In the genomic region with DNA sequence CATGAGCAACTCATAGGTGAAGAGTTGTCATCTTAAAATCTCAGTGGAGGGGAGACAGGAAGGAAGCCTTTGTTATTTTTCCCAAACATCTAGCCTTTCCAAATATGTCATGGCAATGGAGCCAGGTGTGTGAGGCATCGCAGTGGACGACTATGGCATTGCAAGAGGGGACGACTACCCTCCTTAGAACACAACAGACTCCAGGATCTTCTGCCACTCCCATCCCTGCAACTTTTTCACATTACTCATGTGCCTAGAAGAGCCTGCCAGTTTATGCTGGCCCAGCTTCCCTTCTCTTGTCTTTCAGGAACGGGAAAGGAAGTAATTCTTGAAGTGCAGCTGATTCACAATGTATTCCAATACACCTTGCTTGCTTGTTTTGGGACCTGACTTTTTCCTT, we compare ENCODE assay signal across 20 cellular contexts.
"Had no signal": no experiment of that assay in that cellular context is flagged by ENCODE, and none has a peak within 500 bp of the region (broad histone marks: within the 10 kb centered on the region; RNA-seq: fewer than 3 reads in every experiment).

No MANE protein-coding gene starts in this region.

- ATAC-seq: activated CD4-positive, CD25-positive, alpha-beta regulatory T cell treated with anti-CD3 and anti-CD28 coated beads, Interleukin-2, amount 50 U/mL, for 24 hours; activated CD8-positive, alpha-beta T cell treated with anti-CD3 and anti-CD28 coated beads, Interleukin-2, amount 10 ng/mL, durations not matched to agents 7 days and 5 days; activated T-cell treated with anti-CD3 and anti-CD28 coated beads, Interleukin-2, amount 50 U/mL, for 4 hours; body of pancreas; psoas muscle; right cardiac atrium had no signal

- H3K4me1 Mint-ChIP-seq: activated CD4-positive, alpha-beta T cell treated with anti-CD3 and anti-CD28 coated beads, Interleukin-2, amount 10 ng/mL, durations not matched to agents 7 days and 5 days; naive B cell; neural progenitor cell had no signal

- H3K27me3 Mint-ChIP-seq: activated CD4-positive, alpha-beta T cell treated with anti-CD3 and anti-CD28 coated beads, Interleukin-2, amount 10 ng/mL, durations not matched to agents 7 days and 5 days; naive B cell had no signal

- H3K9me3 ChIP-seq: body of pancreas, psoas muscle, stomach, upper lobe of left lung had no signal

- H3K4me1 ChIP-seq: body of pancreas, esophagus squamous epithelium, neural progenitor cell, psoas muscle, stomach, upper lobe of left lung had no signal

- H3K4me3 Mint-ChIP-seq: activated CD4-positive, alpha-beta T cell treated with anti-CD3 and anti-CD28 coated beads, Interleukin-2, amount 10 ng/mL, durations not matched to agents 7 days and 5 days; activated CD8-positive, alpha-beta T cell treated with anti-CD3 and anti-CD28 coated beads, Interleukin-2, amount 10 ng/mL, durations not matched to agents 7 days and 5 days; activated naive CD4-positive, alpha-beta T cell treated with anti-CD3 and anti-CD28 coated beads for 36 hours; activated T-cell treated with anti-CD3 and anti-CD28 coated beads, Interleukin-2, amount 50 U/mL, for 4 hours; naive B cell; neural progenitor cell had no signal

- H3K27ac ChIP-seq: body of pancreas, esophagus squamous epithelium, hepatocyte, neural progenitor cell, psoas muscle, skin epidermis, stomach, upper lobe of left lung had no signal

- FAIRE-seq: keratinocyte had no signal

- H3K9me3 Mint-ChIP-seq: activated CD4-positive, alpha-beta T cell treated with anti-CD3 and anti-CD28 coated beads, Interleukin-2, amount 10 ng/mL, durations not matched to agents 7 days and 5 days; neural progenitor cell had no signal

- H3K4me3 ChIP-seq: body of pancreas, esophagus squamous epithelium, hepatocyte, neural progenitor cell, psoas muscle, skin epidermis, stomach, upper lobe of left lung had no signal

- H3K36me3 ChIP-seq: esophagus squamous epithelium, neural progenitor cell, stomach, upper lobe of left lung had no signal

- H2AFZ ChIP-seq: hepatocyte, neural progenitor cell had no signal

- H3K27me3 ChIP-seq: body of pancreas, esophagus squamous epithelium, hepatocyte, neural progenitor cell, stomach, upper lobe of left lung had no signal

- H3K79me2 ChIP-seq: hepatocyte had no signal

- H3K4me2 ChIP-seq: hepatocyte, neural progenitor cell had no signal

- H3K27ac Mint-ChIP-seq: activated CD4-positive, alpha-beta T cell treated with anti-CD3 and anti-CD28 coated beads, Interleukin-2, amount 10 ng/mL, durations not matched to agents 7 days and 5 days; activated CD8-positive, alpha-beta T cell treated with anti-CD3 and anti-CD28 coated beads, Interleukin-2, amount 10 ng/mL, durations not matched to agents 7 days and 5 days; activated naive CD4-positive, alpha-beta T cell treated with anti-CD3 and anti-CD28 coated beads for 36 hours; naive B cell; neural progenitor cell had no signal

- DNase-seq: activated CD4-positive, alpha-beta T cell treated with anti-CD3 and anti-CD28 coated beads, Interleukin-2, amount 10 ng/mL, durations not matched to agents 7 days and 5 days; activated CD8-positive, alpha-beta T cell treated with anti-CD3 and anti-CD28 coated beads, Interleukin-2, amount 10 ng/mL, durations not matched to agents 7 days and 5 days; activated naive CD4-positive, alpha-beta T cell treated with anti-CD3 and anti-CD28 coated beads for 36 hours; activated T-cell treated with anti-CD3 and anti-CD28 coated beads, Interleukin-2, amount 50 U/mL, for 4 hours; body of pancreas; caudate nucleus; esophagus squamous epithelium; naive B cell; psoas muscle; right cardiac atrium; stimulated activated CD4-positive, alpha-beta T cell treated with anti-CD3 and anti-CD28 coated beads, Interleukin-4, amount 100 ng/mL, for 1 hour; stomach; T-helper 1 cell; T-helper 9 cell; upper lobe of left lung had no signal

- H3K36me3 Mint-ChIP-seq: naive B cell, neural progenitor cell had no signal

- H3K9ac ChIP-seq: neural progenitor cell had no signal
